ENCODE assay signal across 8 cellular contexts in the genomic region with DNA sequence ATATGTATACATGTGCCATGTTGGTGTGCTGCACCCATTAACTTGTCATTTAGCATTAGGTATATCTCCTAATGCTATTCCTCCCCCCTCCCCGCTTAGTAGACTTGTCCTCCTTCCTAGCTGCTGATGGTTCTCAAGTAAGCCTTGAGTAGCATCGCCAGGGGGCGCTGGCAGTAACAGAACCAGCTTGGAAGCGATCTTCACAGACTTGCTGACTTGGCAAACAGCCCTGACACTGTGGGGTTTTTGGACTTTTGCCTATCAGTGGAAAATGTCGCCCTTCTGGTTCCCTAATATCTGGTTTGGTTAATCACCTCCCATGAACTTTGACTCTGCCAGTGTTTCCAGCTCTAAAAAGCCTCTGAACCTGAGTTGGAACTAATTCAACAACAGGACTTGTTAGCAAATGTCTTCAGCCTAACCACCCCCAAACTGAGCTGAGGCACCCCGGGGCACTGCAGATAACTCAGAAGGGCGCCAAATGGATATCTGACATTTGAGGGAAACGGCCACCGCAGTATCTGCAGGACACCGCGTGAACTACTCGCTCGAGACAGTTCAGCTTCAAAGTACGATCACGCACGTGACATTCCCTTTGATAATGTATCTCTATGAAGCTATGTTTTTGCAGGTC. TPM values are rescaled to one million over a fixed set of nuclear protein-coding genes. Genes with fewer than 3 reads are reported as not detected.
DNase-seq lines count a peak whose midpoint lies in the region; ATAC-seq and TF ChIP-seq lines count a peak whose summit lies in the region.

No MANE protein-coding gene starts in this region.

- peak overlapping the region; percentile 50 for H3K27ac ChIP-seq in cardiac muscle cell

- no peak for ATAC-seq in HG03521 (IDR thresholded peaks at IDR 0.05; ENCODE audit: unreplicated experiment)

- H3K27me3 ChIP-seq in cardiac muscle cell: no peaks in the 10 kb centered on the region

- H3K4me3 Mint-ChIP-seq in progenitor cell of endocrine pancreas (ENCODE audit: low read depth) (no peak overlapping the region), type B pancreatic cell (no peak overlapping the region)

- no peaks in the 10 kb centered on the region for H3K27me3 Mint-ChIP-seq in progenitor cell of endocrine pancreas
- no peaks in the 10 kb centered on the region for H3K27me3 Mint-ChIP-seq in type B pancreatic cell

- peaks cover 4% of the 10 kb centered on the region for H3K4me1 Mint-ChIP-seq in progenitor cell of endocrine pancreas (ENCODE audit: low read depth)
- H3K4me1 Mint-ChIP-seq in type B pancreatic cell (ENCODE audit: unreplicated experiment): peaks cover 13% of the 10 kb centered on the region

- TF ChIP-seq CTCF in GM12872 (IDR thresholded peaks at IDR 0.05; ENCODE audit: insufficient read depth, low read depth, low read length) (peak; percentile 87), cardiac muscle cell (IDR thresholded peaks at IDR 0.05; ENCODE audit: low read depth, low read length) (peak; percentile 81), progenitor cell of endocrine pancreas (IDR thresholded peaks at IDR 0.05; ENCODE audit: unreplicated experiment) (peak; percentile 87), type B pancreatic cell (conservative IDR thresholded peaks at IDR 0.05) (peak; percentile 87)

- no peak overlapping the region for H3K4me3 ChIP-seq in cardiac muscle cell

- no peaks in the 10 kb centered on the region for H3K36me3 ChIP-seq in cardiac muscle cell

- H3K9me3 ChIP-seq in cardiac muscle cell (ENCODE audit: low read depth): no peaks in the 10 kb centered on the region

- H3K27ac Mint-ChIP-seq in progenitor cell of endocrine pancreas (no peak overlapping the region), type B pancreatic cell (peak overlapping the region; percentile 52)

- H3K9me3 Mint-ChIP-seq in progenitor cell of endocrine pancreas (ENCODE audit: low read depth) (no peaks in the 10 kb centered on the region), type B pancreatic cell (no peaks in the 10 kb centered on the region)

- H3K4me1 ChIP-seq in cardiac muscle cell (ENCODE audit: low read depth): peaks cover 17% of the 10 kb centered on the region

- DNase-seq in NCI-H146 treated with DMSO at 0.1 percent for 48 hours (lab: John Stamatoyannopoulos, UW; ENCODE audit: unreplicated experiment): peak; percentile 76
- peak; percentile 83 for DNase-seq in SW480 (ENCODE audit: low spot score)
- peak; percentile 73 for DNase-seq in activated naive CD8-positive, alpha-beta T cell treated with anti-CD3 and anti-CD28 coated beads, Interleukin-2, amount 50 U/mL, for 16 hours (ENCODE audit: low read depth, low spot score)
- peak; percentile 95 to 96 for DNase-seq in cardiac muscle cell (ENCODE audit: low read depth in 1 of 2, low spot score in 1 of 2)
- peak; percentile 80 for DNase-seq in progenitor cell of endocrine pancreas (ENCODE audit: low spot score, unreplicated experiment)
- peak; percentile 90 for DNase-seq in type B pancreatic cell (ENCODE audit: extremely low spot score, unreplicated experiment)

- peaks cover 4% of the 10 kb centered on the region for H3K36me3 Mint-ChIP-seq in progenitor cell of endocrine pancreas (ENCODE audit: insufficient read depth)
- peaks cover 4% of the 10 kb centered on the region for H3K36me3 Mint-ChIP-seq in type B pancreatic cell

RNA-seq across cellular contexts. Expression of a gene that starts 15.4 kb away (rescaled TPM):
- total RNA-seq in cardiac muscle cell: 0.45 TPM in 1 of 2 replicates, not detected in the other
- polyA plus RNA-seq in cardiac muscle cell: not detected in 2 replicates
- 0.24 TPM in 1 of 2 replicates, not detected in the other for total RNA-seq in progenitor cell of endocrine pancreas
- not detected in 2 replicates for total RNA-seq in type B pancreatic cell (ENCODE audit: low replicate concordance)

RNA-seq across cellular contexts. Expression of a gene that starts 39.5 kb away (rescaled TPM):
- total RNA-seq in cardiac muscle cell: 2.9 and 3.6 TPM in 2 replicates
- polyA plus RNA-seq in cardiac muscle cell: 1.3 and 3.7 TPM in 2 replicates
- total RNA-seq in progenitor cell of endocrine pancreas: 7.8 and 8.7 TPM in 2 replicates
- 10.4 and 11.2 TPM in 2 replicates for total RNA-seq in type B pancreatic cell (ENCODE audit: low replicate concordance)

RNA-seq across cellular contexts. Expression of a gene that starts 55.6 kb away (rescaled TPM):
- total RNA-seq in cardiac muscle cell (0.51 and 0.95 TPM in 2 replicates), progenitor cell of endocrine pancreas (3.2 and 3.3 TPM in 2 replicates), type B pancreatic cell (ENCODE audit: low replicate concordance) (1.9 and 6.0 TPM in 2 replicates)
- 0.83 and 1.2 TPM in 2 replicates for polyA plus RNA-seq in cardiac muscle cell
